8 cellular contexts compared by ENCODE assay signal in genomic region chr22:20531404-20532181, GRCh38. TPM values are rescaled to one million over a fixed set of nuclear protein-coding genes. Genes with fewer than 3 reads are reported as not detected.
DNase-seq lines count a peak whose midpoint lies in the region; ATAC-seq and TF ChIP-seq lines count a peak whose summit lies in the region.

No MANE protein-coding gene starts in this region.

- H3K4me3 Mint-ChIP-seq in CD14-positive monocyte (no peak overlapping the region), chondrocyte (ENCODE audit: unreplicated experiment) (peak overlapping the region; percentile 45)

- TF ChIP-seq CTCF in CD14-positive monocyte (IDR thresholded peaks at IDR 0.05) (no peak), chondrocyte (IDR thresholded peaks at IDR 0.05) (no peak), right lobe of liver (IDR thresholded peaks at IDR 0.05) (no peak), tibial artery (IDR thresholded peaks at IDR 0.05) (no peak)

- H3K36me3 Mint-ChIP-seq in CD14-positive monocyte (peaks cover 44 to 68% of the 10 kb centered on the region in 2 donors), chondrocyte (ENCODE audit: low read depth) (peaks cover 2% of the 10 kb centered on the region)

- H3K27me3 Mint-ChIP-seq in CD14-positive monocyte (ENCODE audit: low read depth in 3 of 3) (peaks cover 0 to 3% (median 0%) of the 10 kb centered on the region in 3 donors), chondrocyte (ENCODE audit: low read depth) (no peaks in the 10 kb centered on the region)

- H3K9me3 ChIP-seq in right lobe of liver, result no peaks in the 10 kb centered on the region
- no peaks in the 10 kb centered on the region for H3K9me3 ChIP-seq in tibial artery

- ATAC-seq in right lobe of liver, result peak; percentile 47 to 68 (median 58)
- ATAC-seq in GM21723 (IDR thresholded peaks at IDR 0.05; ENCODE audit: unreplicated experiment), result no peak

- H3K27ac ChIP-seq in right lobe of liver (no peak overlapping the region), tibial artery (peak overlapping the region; percentile 80 to 84)

- H3K4me1 ChIP-seq in right lobe of liver (peaks cover 0 to 7% (median 0%) of the 10 kb centered on the region in 4 donors), tibial artery (peaks cover 6 to 74% (median 52%) of the 10 kb centered on the region in 4 donors)

- H3K27me3 ChIP-seq in right lobe of liver (no peaks in the 10 kb centered on the region), tibial artery (no peaks in the 10 kb centered on the region)

- H3K27ac Mint-ChIP-seq in CD14-positive monocyte (peak overlapping the region in 6 of 7 donors; percentile 50 to 84 (median 74)), chondrocyte (ENCODE audit: unreplicated experiment) (peak overlapping the region; percentile 98)

- H3K9me3 Mint-ChIP-seq in CD14-positive monocyte, result no peaks in the 10 kb centered on the region
- H3K9me3 Mint-ChIP-seq in chondrocyte (ENCODE audit: low read depth), result no peaks in the 10 kb centered on the region

- DNase-seq in CD14-positive monocyte (ENCODE audit: low spot score) (no peak), Kasumi-1 (lab: John Stamatoyannopoulos, UW) (peak; percentile 17 to 28), chondrocyte (ENCODE audit: low spot score) (peak; percentile 95), right lobe of liver (peak in 1 of 3 donors; percentile 43), tibial artery (peak; percentile 54 to 88), middle frontal gyrus (ENCODE audit: extremely low spot score, low spot score) (no peak), inferior parietal cortex (ENCODE audit: extremely low spot score) (no peak)

- H3K36me3 ChIP-seq in right lobe of liver (peaks cover 0 to 6% (median 0%) of the 10 kb centered on the region in 4 donors), tibial artery (peaks cover 0 to 21% (median 13%) of the 10 kb centered on the region in 3 donors)

- TF ChIP-seq POLR2A in right lobe of liver (IDR thresholded peaks at IDR 0.05), result no peak

- H3K4me1 Mint-ChIP-seq in CD14-positive monocyte (peaks cover 27% of the 10 kb centered on the region), chondrocyte (ENCODE audit: low read depth) (peaks cover 78% of the 10 kb centered on the region)

- WGBS in right lobe of liver (ENCODE audit: insufficient coverage, low coverage, low lambda C conversion rate, missing lambda C conversion rate), result 76% methylated on average over 9 of the region's 15 CpGs

- intact Hi-C loops in CD14-positive monocyte (cut with micrococcal nuclease) (no loop called here), right lobe of liver (cut with DNase I) (no loop called here), tibial artery (cut with DNase I; ENCODE audit: low total_unique reads) (no loop called here)

- H3K4me3 ChIP-seq in right lobe of liver, result no peak overlapping the region
- no peak overlapping the region for H3K4me3 ChIP-seq in tibial artery

RNA-seq across cellular contexts. Expression of gene MED15, which starts 24.2 kb away (rescaled TPM):
- polyA plus RNA-seq in CD14-positive monocyte, result 10 to 100 TPM; 10.0 to 17.8 TPM
- 105 to 111 TPM (median 110 TPM) in 3 replicates for total RNA-seq in chondrocyte
- total RNA-seq in right lobe of liver, result 10 to 100 TPM; 15.7 to 34.7 (median 23.6) TPM

RNA-seq across cellular contexts. Expression of gene KLHL22, which starts 36.0 kb away (rescaled TPM):
- 1 to 10 TPM; 7.8 to 9.2 TPM for polyA plus RNA-seq in CD14-positive monocyte
- total RNA-seq in chondrocyte (37.3 to 49.3 TPM (median 37.7 TPM) in 3 replicates), right lobe of liver (10 to 100 TPM in 3 of 6 experiments, 1 to 10 TPM in 3; 9.0 to 14.2 (median 10.2) TPM)

Comparison
In these comparisons a context has a peak if more than half of its experiments do, and no peak if none do; other contexts are left out.
1. DNase-seq: peak in Kasumi-1 (2 of 2), chondrocyte (single experiment) and tibial artery (2 of 2); none in CD14-positive monocyte (single experiment), middle frontal gyrus (single experiment) and inferior parietal cortex (single experiment).
2. H3K27ac ChIP-seq: peak in tibial artery (2 of 2); none in right lobe of liver (0 of 3).